ENCODE assay signal across 6 cellular contexts in the genomic region with DNA sequence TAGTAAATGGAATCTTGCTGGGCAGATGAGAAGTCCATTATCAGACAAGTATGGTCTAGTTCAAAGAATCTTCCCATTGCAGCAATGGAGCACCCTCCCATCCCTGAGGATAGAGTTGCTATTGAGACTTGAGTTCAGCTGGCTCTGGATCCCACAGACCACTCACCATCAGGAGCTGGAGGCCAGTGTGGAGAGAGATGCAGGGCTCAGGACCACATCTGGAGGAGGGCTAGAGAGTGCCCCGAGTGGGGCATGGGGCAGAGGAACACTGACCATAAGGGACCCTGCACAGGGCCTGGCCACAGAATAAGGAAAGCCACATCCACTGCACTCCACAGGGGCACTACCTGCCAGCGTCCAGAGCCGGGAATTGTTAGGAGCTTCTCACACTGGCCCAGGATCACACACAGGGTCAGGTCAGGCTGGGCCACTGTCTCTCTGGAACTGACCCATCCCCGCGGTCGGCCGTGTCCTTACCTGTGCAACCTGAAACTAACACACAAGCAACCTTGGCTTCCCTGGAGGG. TPM values are rescaled to one million over a fixed set of nuclear protein-coding genes. Genes with fewer than 3 reads are reported as not detected.
"Had no signal": no experiment of that assay in that cellular context is flagged by ENCODE, and none has a peak within 500 bp of the region (broad histone marks: within the 10 kb centered on the region; RNA-seq: fewer than 3 reads in every experiment).

No MANE protein-coding gene starts in this region.

- H3K9me3 Mint-ChIP-seq: H9 had no signal

- H3K4me3 Mint-ChIP-seq: GM23338, H9 had no signal

- H3K27ac Mint-ChIP-seq: GM23338, H9 had no signal

- H3K4me3 ChIP-seq: GM23338, K562 had no signal

- DNase-seq: H9, HCEC 1CT, IMR-90 had no signal

- ATAC-seq: GM23338, K562 had no signal

RNA-seq across cellular contexts. Expression of a gene that starts 41.3 kb away (rescaled TPM):
- total RNA-seq: HT-29, IMR-90, K562 had no signal
- polyA plus RNA-seq: IMR-90, K562 had no signal
